Comparison of ENCODE assay signal across 1 cellular context in genomic region chr20:62823688-62824475, GRCh38.
TF ChIP-seq lines count a peak whose summit lies in the region.

No MANE protein-coding gene starts in this region.

TF ChIP-seq in K562, 482 proteins besides CTCF, POLR2A, EP300 and RAD21:
- TF ChIP-seq TAF15 (IDR thresholded peaks at IDR 0.05; ENCODE audit: low read depth, low read length) (0 out of 2 replicates have a peak, but pooled peaks have one; percentile 7), GABPA (tag; conservative IDR thresholded peaks at IDR 0.05; ENCODE audit: low read depth) (no peak), TFE3 (CRISPR knock-in tag; IDR thresholded peaks at IDR 0.05) (no peak), NR1H2 (CRISPR knock-in tag; IDR thresholded peaks at IDR 0.05) (no peak)
